In the genomic region with DNA sequence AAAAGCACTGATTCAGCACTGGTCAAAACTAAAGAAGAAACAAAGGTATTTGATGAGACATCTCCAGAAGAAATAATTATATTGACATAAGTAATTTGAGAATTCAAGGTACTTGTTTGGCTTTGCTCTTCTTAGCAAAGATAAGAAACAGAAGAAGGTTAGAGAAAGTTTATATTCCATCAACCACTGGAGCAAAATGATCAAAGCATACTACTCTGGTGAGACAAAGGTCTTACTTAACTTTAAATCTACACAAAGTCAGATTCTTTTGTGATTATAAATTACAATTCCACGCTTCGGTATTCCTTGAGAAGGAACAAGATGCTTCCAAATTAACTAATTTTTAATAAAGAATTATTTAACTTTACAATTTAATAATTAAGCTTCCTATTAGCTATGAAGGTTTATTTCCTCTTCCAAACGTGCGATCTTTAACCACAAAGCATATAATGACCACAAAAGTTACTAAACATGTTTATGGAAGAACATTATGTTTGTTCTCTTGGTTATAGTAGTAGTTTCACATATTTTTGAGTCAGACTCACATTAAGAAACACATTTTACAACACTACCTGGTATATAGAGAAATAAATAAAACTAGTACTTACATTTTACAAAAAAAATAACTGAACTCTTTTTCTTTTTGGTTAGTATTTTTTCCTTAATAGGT, we compare ENCODE assay signal across 20 cellular contexts.
"Had no signal": no experiment of that assay in that cellular context is flagged by ENCODE, and none has a peak within 500 bp of the region (broad histone marks: within the 10 kb centered on the region; RNA-seq: fewer than 3 reads in every experiment).

No MANE protein-coding gene starts in this region.

- ATAC-seq: activated CD8-positive, alpha-beta T cell treated with anti-CD3 and anti-CD28 coated beads for 36 hours; activated T-cell treated with anti-CD3 and anti-CD28 coated beads, Interleukin-2, amount 50 U/mL, for 4 hours; body of pancreas; heart right ventricle; left lobe of liver had no signal

- DNase-seq: activated B cell treated with CpG ODN at 0.5 μM for 24 hours; activated CD4-positive, alpha-beta T cell treated with anti-CD3 and anti-CD28 coated beads for 48 hours; activated CD8-positive, alpha-beta T cell treated with anti-CD3 and anti-CD28 coated beads for 36 hours; activated effector memory CD4-positive, alpha-beta T cell treated with Interleukin-2 at 50 U/mL for 16 hours; activated naive CD4-positive, alpha-beta T cell treated with anti-CD3 and anti-CD28 coated beads, Interleukin-2, amount 50 U/mL, for 16 hours; activated T-cell treated with anti-CD3 and anti-CD28 coated beads, Interleukin-2, amount 50 U/mL, for 4 hours; body of pancreas; cortex of kidney; effector CD4-positive, alpha-beta T cell; heart right ventricle; naive B cell; stimulated activated CD4-positive, alpha-beta T cell treated with anti-CD3 and anti-CD28 coated beads, Interleukin-4, amount 100 ng/mL, for 24 hours; stimulated activated naive CD4-positive, alpha-beta T cell; substantia nigra; T-helper 2 cell; transverse colon had no signal

- H3K4me3 ChIP-seq: body of pancreas, heart right ventricle, skin epidermis, transverse colon had no signal

- H3K27me3 ChIP-seq: body of pancreas, heart right ventricle, transverse colon had no signal

- FAIRE-seq: frontal cortex had no signal

- H3K9me3 ChIP-seq: body of pancreas, heart right ventricle, transverse colon had no signal

- H3K4me1 ChIP-seq: heart right ventricle, parathyroid adenoma, transverse colon had no signal

- H3K36me3 ChIP-seq: transverse colon had no signal

- H3K27ac ChIP-seq: body of pancreas, heart right ventricle, parathyroid adenoma, skin epidermis, transverse colon had no signal
